In genomic region chr17:42803074-42803883, GRCh38 we compare ENCODE assay signal across 1 cellular context.
A peak's percentile ranks its signal among the peaks of the same experiment; 100 is the strongest.
TF ChIP-seq lines count a peak whose summit lies in the region.

No MANE protein-coding gene starts in this region.

TF ChIP-seq in HepG2, 621 proteins besides CTCF, POLR2A, EP300 and RAD21 (continued from another document and continues in another):
- TF ChIP-seq, protein P1, sequence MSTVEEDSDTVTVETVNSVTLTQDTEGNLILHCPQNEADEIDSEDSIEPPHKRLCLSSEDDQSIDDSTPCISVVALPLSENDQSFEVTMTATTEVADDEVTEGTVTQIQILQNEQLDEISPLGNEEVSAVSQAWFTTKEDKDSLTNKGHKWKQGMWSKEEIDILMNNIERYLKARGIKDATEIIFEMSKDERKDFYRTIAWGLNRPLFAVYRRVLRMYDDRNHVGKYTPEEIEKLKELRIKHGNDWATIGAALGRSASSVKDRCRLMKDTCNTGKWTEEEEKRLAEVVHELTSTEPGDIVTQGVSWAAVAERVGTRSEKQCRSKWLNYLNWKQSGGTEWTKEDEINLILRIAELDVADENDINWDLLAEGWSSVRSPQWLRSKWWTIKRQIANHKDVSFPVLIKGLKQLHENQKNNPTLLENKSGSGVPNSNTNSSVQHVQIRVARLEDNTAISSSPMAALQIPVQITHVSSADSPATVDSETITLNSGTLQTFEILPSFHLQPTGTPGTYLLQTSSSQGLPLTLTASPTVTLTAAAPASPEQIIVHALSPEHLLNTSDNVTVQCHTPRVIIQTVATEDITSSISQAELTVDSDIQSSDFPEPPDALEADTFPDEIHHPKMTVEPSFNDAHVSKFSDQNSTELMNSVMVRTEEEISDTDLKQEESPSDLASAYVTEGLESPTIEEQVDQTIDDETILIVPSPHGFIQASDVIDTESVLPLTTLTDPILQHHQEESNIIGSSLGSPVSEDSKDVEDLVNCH (CRISPR knock-in tag; IDR thresholded peaks at IDR 0.05), result no peak
- TF ChIP-seq AGO2 (optimal IDR thresholded peaks at IDR 0.05; ENCODE audit: low read depth, low read length), result no peak
- no peak for TF ChIP-seq ZNF713 (CRISPR knock-in tag; IDR thresholded peaks at IDR 0.05)
- TF ChIP-seq ZNF24 (IDR thresholded peaks at IDR 0.05), result no peak
- no peak for TF ChIP-seq ZNF780A (CRISPR knock-in tag; IDR thresholded peaks at IDR 0.05)
- TF ChIP-seq ZNF556 (CRISPR knock-in tag; IDR thresholded peaks at IDR 0.05; ENCODE audit: borderline replicate concordance), result no peak
- TF ChIP-seq SMAD1 (CRISPR knock-in tag; IDR thresholded peaks at IDR 0.05; ENCODE audit: borderline replicate concordance, low read depth), result no peak
- TF ChIP-seq SALL2 (CRISPR knock-in tag; IDR thresholded peaks at IDR 0.05), result no peak
- TF ChIP-seq, protein P2, sequence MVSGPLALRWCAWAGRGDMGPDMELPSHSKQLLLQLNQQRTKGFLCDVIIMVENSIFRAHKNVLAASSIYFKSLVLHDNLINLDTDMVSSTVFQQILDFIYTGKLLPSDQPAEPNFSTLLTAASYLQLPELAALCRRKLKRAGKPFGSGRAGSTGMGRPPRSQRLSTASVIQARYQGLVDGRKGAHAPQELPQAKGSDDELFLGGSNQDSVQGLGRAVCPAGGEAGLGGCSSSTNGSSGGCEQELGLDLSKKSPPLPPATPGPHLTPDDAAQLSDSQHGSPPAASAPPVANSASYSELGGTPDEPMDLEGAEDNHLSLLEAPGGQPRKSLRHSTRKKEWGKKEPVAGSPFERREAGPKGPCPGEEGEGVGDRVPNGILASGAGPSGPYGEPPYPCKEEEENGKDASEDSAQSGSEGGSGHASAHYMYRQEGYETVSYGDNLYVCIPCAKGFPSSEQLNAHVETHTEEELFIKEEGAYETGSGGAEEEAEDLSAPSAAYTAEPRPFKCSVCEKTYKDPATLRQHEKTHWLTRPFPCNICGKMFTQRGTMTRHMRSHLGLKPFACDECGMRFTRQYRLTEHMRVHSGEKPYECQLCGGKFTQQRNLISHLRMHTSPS (CRISPR knock-in tag; IDR thresholded peaks at IDR 0.05; ENCODE audit: low read depth), result no peak
- no peak for TF ChIP-seq ZNF367 (CRISPR knock-in tag; IDR thresholded peaks at IDR 0.05; ENCODE audit: borderline replicate concordance)
- TF ChIP-seq ELF3 (CRISPR knock-in tag; IDR thresholded peaks at IDR 0.05), result no peak
- no peak for TF ChIP-seq TOPORS (CRISPR knock-in tag; IDR thresholded peaks at IDR 0.05)
- TF ChIP-seq IRF2 (CRISPR knock-in tag; IDR thresholded peaks at IDR 0.05), result peak; percentile 40; the same call in 1 of the 2 replicates
- peak; percentile 8; the same call in 1 of the 2 replicates for TF ChIP-seq KDM3A (CRISPR knock-in tag; IDR thresholded peaks at IDR 0.05; ENCODE audit: low read depth)
- TF ChIP-seq MEIS1 (CRISPR knock-in tag; IDR thresholded peaks at IDR 0.05; ENCODE audit: borderline replicate concordance), result no peak
- TF ChIP-seq TBX2 (CRISPR knock-in tag; IDR thresholded peaks at IDR 0.05; ENCODE audit: borderline replicate concordance), result peak; percentile 72; the same call in 1 of the 2 replicates
- 0 out of 2 replicates have a peak, but pooled peaks have one; percentile 46 for TF ChIP-seq ZNF256 (CRISPR knock-in tag; conservative IDR thresholded peaks at IDR 0.05)
- TF ChIP-seq JDP2 (CRISPR knock-in tag; IDR thresholded peaks at IDR 0.05; ENCODE audit: borderline replicate concordance), result no peak
- TF ChIP-seq ZKSCAN5 (CRISPR knock-in tag; IDR thresholded peaks at IDR 0.05), result no peak
- TF ChIP-seq RBM39 (IDR thresholded peaks at IDR 0.05; ENCODE audit: low read depth, low read length, poor library complexity, severe bottlenecking), result no peak
- TF ChIP-seq, protein P3, sequence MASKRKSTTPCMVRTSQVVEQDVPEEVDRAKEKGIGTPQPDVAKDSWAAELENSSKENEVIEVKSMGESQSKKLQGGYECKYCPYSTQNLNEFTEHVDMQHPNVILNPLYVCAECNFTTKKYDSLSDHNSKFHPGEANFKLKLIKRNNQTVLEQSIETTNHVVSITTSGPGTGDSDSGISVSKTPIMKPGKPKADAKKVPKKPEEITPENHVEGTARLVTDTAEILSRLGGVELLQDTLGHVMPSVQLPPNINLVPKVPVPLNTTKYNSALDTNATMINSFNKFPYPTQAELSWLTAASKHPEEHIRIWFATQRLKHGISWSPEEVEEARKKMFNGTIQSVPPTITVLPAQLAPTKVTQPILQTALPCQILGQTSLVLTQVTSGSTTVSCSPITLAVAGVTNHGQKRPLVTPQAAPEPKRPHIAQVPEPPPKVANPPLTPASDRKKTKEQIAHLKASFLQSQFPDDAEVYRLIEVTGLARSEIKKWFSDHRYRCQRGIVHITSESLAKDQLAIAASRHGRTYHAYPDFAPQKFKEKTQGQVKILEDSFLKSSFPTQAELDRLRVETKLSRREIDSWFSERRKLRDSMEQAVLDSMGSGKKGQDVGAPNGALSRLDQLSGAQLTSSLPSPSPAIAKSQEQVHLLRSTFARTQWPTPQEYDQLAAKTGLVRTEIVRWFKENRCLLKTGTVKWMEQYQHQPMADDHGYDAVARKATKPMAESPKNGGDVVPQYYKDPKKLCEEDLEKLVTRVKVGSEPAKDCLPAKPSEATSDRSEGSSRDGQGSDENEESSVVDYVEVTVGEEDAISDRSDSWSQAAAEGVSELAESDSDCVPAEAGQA (IDR thresholded peaks at IDR 0.05; ENCODE audit: low read depth), result no peak
- TF ChIP-seq, protein P3 (CRISPR knock-in tag; IDR thresholded peaks at IDR 0.05; ENCODE audit: borderline replicate concordance), result no peak
- no peak for TF ChIP-seq MATR3 (CRISPR knock-in tag; IDR thresholded peaks at IDR 0.05)
- TF ChIP-seq, protein P4, sequence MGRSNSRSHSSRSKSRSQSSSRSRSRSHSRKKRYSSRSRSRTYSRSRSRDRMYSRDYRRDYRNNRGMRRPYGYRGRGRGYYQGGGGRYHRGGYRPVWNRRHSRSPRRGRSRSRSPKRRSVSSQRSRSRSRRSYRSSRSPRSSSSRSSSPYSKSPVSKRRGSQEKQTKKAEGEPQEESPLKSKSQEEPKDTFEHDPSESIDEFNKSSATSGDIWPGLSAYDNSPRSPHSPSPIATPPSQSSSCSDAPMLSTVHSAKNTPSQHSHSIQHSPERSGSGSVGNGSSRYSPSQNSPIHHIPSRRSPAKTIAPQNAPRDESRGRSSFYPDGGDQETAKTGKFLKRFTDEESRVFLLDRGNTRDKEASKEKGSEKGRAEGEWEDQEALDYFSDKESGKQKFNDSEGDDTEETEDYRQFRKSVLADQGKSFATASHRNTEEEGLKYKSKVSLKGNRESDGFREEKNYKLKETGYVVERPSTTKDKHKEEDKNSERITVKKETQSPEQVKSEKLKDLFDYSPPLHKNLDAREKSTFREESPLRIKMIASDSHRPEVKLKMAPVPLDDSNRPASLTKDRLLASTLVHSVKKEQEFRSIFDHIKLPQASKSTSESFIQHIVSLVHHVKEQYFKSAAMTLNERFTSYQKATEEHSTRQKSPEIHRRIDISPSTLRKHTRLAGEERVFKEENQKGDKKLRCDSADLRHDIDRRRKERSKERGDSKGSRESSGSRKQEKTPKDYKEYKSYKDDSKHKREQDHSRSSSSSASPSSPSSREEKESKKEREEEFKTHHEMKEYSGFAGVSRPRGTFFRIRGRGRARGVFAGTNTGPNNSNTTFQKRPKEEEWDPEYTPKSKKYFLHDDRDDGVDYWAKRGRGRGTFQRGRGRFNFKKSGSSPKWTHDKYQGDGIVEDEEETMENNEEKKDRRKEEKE (IDR thresholded peaks at IDR 0.05), result no peak
- no peak for TF ChIP-seq ZFP36L1 (CRISPR knock-in tag; IDR thresholded peaks at IDR 0.05)
- no peak for TF ChIP-seq HNRNPUL1 (IDR thresholded peaks at IDR 0.05; ENCODE audit: low read depth, low read length)
- TF ChIP-seq ISX (CRISPR knock-in tag; conservative IDR thresholded peaks at IDR 0.05), result no peak
- TF ChIP-seq SMARCC2 (IDR thresholded peaks at IDR 0.05), result no peak
- TF ChIP-seq RARG (CRISPR knock-in tag; IDR thresholded peaks at IDR 0.05; ENCODE audit: low read depth), result no peak
- TF ChIP-seq, protein P5, sequence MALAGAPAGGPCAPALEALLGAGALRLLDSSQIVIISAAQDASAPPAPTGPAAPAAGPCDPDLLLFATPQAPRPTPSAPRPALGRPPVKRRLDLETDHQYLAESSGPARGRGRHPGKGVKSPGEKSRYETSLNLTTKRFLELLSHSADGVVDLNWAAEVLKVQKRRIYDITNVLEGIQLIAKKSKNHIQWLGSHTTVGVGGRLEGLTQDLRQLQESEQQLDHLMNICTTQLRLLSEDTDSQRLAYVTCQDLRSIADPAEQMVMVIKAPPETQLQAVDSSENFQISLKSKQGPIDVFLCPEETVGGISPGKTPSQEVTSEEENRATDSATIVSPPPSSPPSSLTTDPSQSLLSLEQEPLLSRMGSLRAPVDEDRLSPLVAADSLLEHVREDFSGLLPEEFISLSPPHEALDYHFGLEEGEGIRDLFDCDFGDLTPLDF (CRISPR knock-in tag; IDR thresholded peaks at IDR 0.05), result no peak
- TF ChIP-seq ZNF136 (CRISPR knock-in tag; IDR thresholded peaks at IDR 0.05; ENCODE audit: low read depth), result no peak
- TF ChIP-seq ZNF205 (CRISPR knock-in tag; IDR thresholded peaks at IDR 0.05), result peak; percentile 48; the same call in 1 of the 2 replicates
- no peak for TF ChIP-seq ZNF781 (CRISPR knock-in tag; IDR thresholded peaks at IDR 0.05; ENCODE audit: borderline replicate concordance, not compliant biosample characterization)
- no peak for TF ChIP-seq YY1 (IDR thresholded peaks at IDR 0.05; ENCODE audit: insufficient read depth, insufficient replicate concordance, low read depth, low read length)
- no peak for TF ChIP-seq ZNF460 (CRISPR knock-in tag; IDR thresholded peaks at IDR 0.05; ENCODE audit: borderline replicate concordance)
- peak; percentile 56; the same call in 1 of the 2 replicates for TF ChIP-seq ZNF430 (CRISPR knock-in tag; IDR thresholded peaks at IDR 0.05)
- no peak for TF ChIP-seq DDIT3 (CRISPR knock-in tag; IDR thresholded peaks at IDR 0.05)
- TF ChIP-seq, protein P6, sequence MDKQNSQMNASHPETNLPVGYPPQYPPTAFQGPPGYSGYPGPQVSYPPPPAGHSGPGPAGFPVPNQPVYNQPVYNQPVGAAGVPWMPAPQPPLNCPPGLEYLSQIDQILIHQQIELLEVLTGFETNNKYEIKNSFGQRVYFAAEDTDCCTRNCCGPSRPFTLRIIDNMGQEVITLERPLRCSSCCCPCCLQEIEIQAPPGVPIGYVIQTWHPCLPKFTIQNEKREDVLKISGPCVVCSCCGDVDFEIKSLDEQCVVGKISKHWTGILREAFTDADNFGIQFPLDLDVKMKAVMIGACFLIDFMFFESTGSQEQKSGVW (CRISPR knock-in tag; IDR thresholded peaks at IDR 0.05; ENCODE audit: borderline replicate concordance), result no peak
- TF ChIP-seq CBX1 (IDR thresholded peaks at IDR 0.05; ENCODE audit: low read depth), result no peak
- no peak for TF ChIP-seq ZFP90 (CRISPR knock-in tag; IDR thresholded peaks at IDR 0.05; ENCODE audit: borderline replicate concordance)
- peak; percentile 41 for TF ChIP-seq ZNF574 (CRISPR knock-in tag; IDR thresholded peaks at IDR 0.05)
- TF ChIP-seq NR2F1 (CRISPR knock-in tag; IDR thresholded peaks at IDR 0.05), result 0 out of 4 replicates have a peak, but pooled peaks have one; percentile 39 to 63
- TF ChIP-seq GTF3A (CRISPR knock-in tag; conservative IDR thresholded peaks at IDR 0.05), result no peak
- no peak for TF ChIP-seq ZNF83 (CRISPR knock-in tag; IDR thresholded peaks at IDR 0.05; ENCODE audit: borderline replicate concordance)
- peak; percentile 65; the same call in 1 of the 2 replicates for TF ChIP-seq SIX1 (CRISPR knock-in tag; IDR thresholded peaks at IDR 0.05; ENCODE audit: borderline replicate concordance)
- no peak for TF ChIP-seq ZNF75D (CRISPR knock-in tag; IDR thresholded peaks at IDR 0.05; ENCODE audit: borderline replicate concordance)
- no peak for TF ChIP-seq GTF2F1 (IDR thresholded peaks at IDR 0.05; ENCODE audit: low read length)
- peak; percentile 90 for TF ChIP-seq TEAD3 (CRISPR knock-in tag; optimal IDR thresholded peaks at IDR 0.05; ENCODE audit: borderline replicate concordance)
- no peak for TF ChIP-seq ATAD3A (CRISPR knock-in tag; IDR thresholded peaks at IDR 0.05)
- peak; percentile 67 for TF ChIP-seq ZNF605 (CRISPR knock-in tag; IDR thresholded peaks at IDR 0.05)
